ENCODE assay signal across 1 cellular context in genomic region chr1:63318255-63319068, GRCh38.
TF ChIP-seq lines count a peak whose summit lies in the region.

No MANE protein-coding gene starts in this region.

TF ChIP-seq in K562, 482 proteins besides CTCF, POLR2A, EP300 and RAD21:
- no peak for TF ChIP-seq ZNF239 (CRISPR knock-in tag; IDR thresholded peaks at IDR 0.05)
- TF ChIP-seq STAT5A (IDR thresholded peaks at IDR 0.05; ENCODE audit: borderline replicate concordance, low read length), result no peak
TF ChIP-seq in K562: peak in this region for 0.
